In the genomic region with DNA sequence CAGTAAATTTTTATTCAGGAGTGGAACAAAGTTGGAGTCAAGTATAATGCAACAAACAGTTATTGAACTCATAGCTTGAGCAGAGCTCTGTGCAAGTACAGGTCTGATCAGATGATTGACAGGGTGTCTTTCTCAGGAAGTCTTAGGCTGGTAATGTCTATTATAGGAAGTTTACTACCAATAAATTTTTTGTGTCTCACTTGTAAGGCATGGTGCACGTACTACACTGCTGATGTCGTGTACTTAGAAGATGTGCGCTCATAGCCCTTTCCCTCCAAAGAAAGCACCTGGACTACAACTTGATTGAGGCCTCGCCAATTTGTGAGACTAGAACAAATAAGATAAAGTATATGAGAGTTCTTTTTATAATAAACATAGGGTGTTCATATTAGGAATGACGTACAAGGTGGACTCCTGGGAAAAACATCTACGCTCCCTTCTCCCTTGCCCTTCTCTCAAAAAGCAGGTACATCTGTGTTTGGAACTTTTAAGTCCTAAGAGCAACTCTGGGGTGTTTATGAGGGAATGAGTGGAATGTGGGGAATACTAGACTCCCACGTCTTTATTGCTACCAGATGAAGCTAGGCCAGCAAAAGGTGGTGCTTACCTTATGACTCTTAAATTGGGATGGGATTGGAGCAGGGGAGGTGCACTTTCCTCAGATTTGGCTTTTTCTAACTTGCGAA, we compare ENCODE assay signal across 9 cellular contexts. TPM values are rescaled to one million over a fixed set of nuclear protein-coding genes. Genes with fewer than 3 reads are reported as not detected.
A peak's percentile ranks its signal among the peaks of the same experiment; 100 is the strongest.
DNase-seq lines count a peak whose midpoint lies in the region; ATAC-seq and TF ChIP-seq lines count a peak whose summit lies in the region.
"Had no signal": no experiment of that assay in that cellular context is flagged by ENCODE, and none has a peak within 500 bp of the region (broad histone marks: within the 10 kb centered on the region; RNA-seq: fewer than 3 reads in every experiment).

No MANE protein-coding gene starts in this region.

- H2BK120ac ChIP-seq in neuronal stem cell (ENCODE audit: low read depth, low read length) = no peak overlapping the region

- POLR2A ChIA-PET in Panc1 (lab: Charles Lee) = no interaction called here

- no peak overlapping the region for H2AK5ac ChIP-seq in neuronal stem cell (ENCODE audit: low read depth, low read length)

- peaks cover 5% of the 10 kb centered on the region for H3K36me3 ChIP-seq in GM06990 (ENCODE audit: control insufficient read depth, insufficient read depth, low read length)
- peaks cover 44% of the 10 kb centered on the region for H3K36me3 ChIP-seq in Panc1 (ENCODE audit: control insufficient read depth, insufficient read depth, low read length)
- no peaks in the 10 kb centered on the region for H3K36me3 ChIP-seq in parathyroid adenoma (ENCODE audit: control insufficient read depth, insufficient read depth, low read length)
- peaks cover 9 to 63% of the 10 kb centered on the region in 2 donors for H3K36me3 ChIP-seq in neuronal stem cell (replicated peaks in 1 of 2; ENCODE audit: control insufficient read depth in 2 of 2, insufficient read depth in 2 of 2, low read length in 2 of 2)

- H2BK5ac ChIP-seq in neuronal stem cell (ENCODE audit: low read length) = no peak overlapping the region

- no peak for TF ChIP-seq CTCF in GM06990 (IDR thresholded peaks at IDR 0.05; ENCODE audit: insufficient read depth, low read length, poor library complexity, severe bottlenecking)
- no peak for TF ChIP-seq CTCF in Panc1 (IDR thresholded peaks at IDR 0.05)
- TF ChIP-seq CTCF in parathyroid adenoma (IDR thresholded peaks at IDR 0.05) = no peak

- in situ Hi-C loops in Panc1 (cut with HindIII; ENCODE audit: low pct_unique_long_range_greater_than_20kb, low sequenced_read_pairs) = no loop called here

- no peak overlapping the region for H3K14ac ChIP-seq in neuronal stem cell (ENCODE audit: low read length)

- peak overlapping the region; percentile 84 for H3K4me2 ChIP-seq in parathyroid adenoma (ENCODE audit: low read length)
- H3K4me2 ChIP-seq in neuronal stem cell (ENCODE audit: insufficient read depth, low read length, poor library complexity, severe bottlenecking) = no peak overlapping the region

- BruUV-seq in Panc1 (replicated peaks; lab: Mats Ljungman, UMichigan) = no TSS peak

- H4K91ac ChIP-seq in neuronal stem cell (ENCODE audit: low read depth, low read length, poor library complexity) = no peak overlapping the region

- no peak overlapping the region for H2BK12ac ChIP-seq in neuronal stem cell (ENCODE audit: low read length)

- H2AFZ ChIP-seq in parathyroid adenoma (no peak overlapping the region), neuronal stem cell (ENCODE audit: low read length) (no peak overlapping the region)

- no peak overlapping the region for H3K18ac ChIP-seq in neuronal stem cell (ENCODE audit: low read length)

- no peak for ATAC-seq in Panc1

- H3K27ac ChIP-seq in Panc1 (ENCODE audit: low read length) = peak overlapping the region; percentile 90
- H3K27ac ChIP-seq in epithelial cell of prostate = peak overlapping the region; percentile 81
- H3K27ac ChIP-seq in parathyroid adenoma = no peak overlapping the region
- no peak overlapping the region for H3K27ac ChIP-seq in neuronal stem cell (replicated peaks; ENCODE audit: low read length)
- no peak overlapping the region for H3K27ac ChIP-seq in substantia nigra (ENCODE audit: low read depth, low read length, poor library complexity, severe bottlenecking)

- H3K27me3 ChIP-seq in GM06990 (replicated peaks; ENCODE audit: control insufficient read depth, insufficient read depth, low read length) = no peaks in the 10 kb centered on the region
- H3K27me3 ChIP-seq in Panc1 (ENCODE audit: control insufficient read depth, insufficient read depth, low read length) = no peaks in the 10 kb centered on the region
- no peaks in the 10 kb centered on the region for H3K27me3 ChIP-seq in parathyroid adenoma (ENCODE audit: control insufficient read depth, insufficient read depth, low read length)
- H3K27me3 ChIP-seq in neuronal stem cell (ENCODE audit: control insufficient read depth in 3 of 3, insufficient read depth in 3 of 3, low read depth in 1 of 3, low read length in 3 of 3) = no peaks in the 10 kb centered on the region

- no peak overlapping the region for H2BK15ac ChIP-seq in neuronal stem cell (ENCODE audit: low read length)

- H4K8ac ChIP-seq in neuronal stem cell (ENCODE audit: low read depth, low read length) = no peak overlapping the region

- no peaks in the 10 kb centered on the region for H3K9me3 ChIP-seq in Panc1 (ENCODE audit: control insufficient read depth, insufficient read depth, low read depth, low read length)
- H3K9me3 ChIP-seq in parathyroid adenoma (ENCODE audit: control insufficient read depth, low read length) = no peaks in the 10 kb centered on the region
- H3K9me3 ChIP-seq in neuronal stem cell (replicated peaks in 1 of 2; ENCODE audit: control insufficient read depth in 2 of 2, insufficient read depth in 1 of 2, low read depth in 1 of 2, low read length in 2 of 2) = no peaks in the 10 kb centered on the region

- CTCF ChIA-PET in Panc1 (lab: Charles Lee) = no interaction called here

- H3K4me3 ChIP-seq in GM06990 (replicated peaks; ENCODE audit: low read depth, low read length) = peak overlapping the region; percentile 90
- H3K4me3 ChIP-seq in Panc1 (ENCODE audit: low read depth in 2 of 2, low read length in 2 of 2) = peak overlapping the region; percentile 78 to 100
- peak overlapping the region; percentile 97 for H3K4me3 ChIP-seq in parathyroid adenoma (ENCODE audit: low read depth, low read length)
- peak overlapping the region in 1 of 2 donors; percentile 86 for H3K4me3 ChIP-seq in neuronal stem cell (ENCODE audit: low read length in 2 of 2)

- no peak overlapping the region for H3K23ac ChIP-seq in neuronal stem cell (ENCODE audit: low read depth, low read length, poor library complexity)

- intact Hi-C loops in Panc1 (cut with micrococcal nuclease; ENCODE audit: unreplicated experiment) = no loop called here

- no peak overlapping the region for H3K4ac ChIP-seq in neuronal stem cell (ENCODE audit: low read length)

- no peak overlapping the region for H3K9ac ChIP-seq in parathyroid adenoma
- H3K9ac ChIP-seq in neuronal stem cell (ENCODE audit: low read depth, low read length, poor library complexity) = no peak overlapping the region

- DNase-seq in GM06990 (ENCODE audit: extremely low read depth, insufficient read length) = no peak
- DNase-seq in Panc1 (ENCODE audit: low read depth, low spot score) = no peak
- no peak for DNase-seq in epithelial cell of prostate (ENCODE audit: low read depth, low spot score)
- DNase-seq in NCI-H1436 (lab: John Stamatoyannopoulos, UW) = no peak
- no peak for DNase-seq in neuronal stem cell (ENCODE audit: low spot score)
- DNase-seq in hepatic stellate cell (ENCODE audit: low spot score) = no peak
- no peak for DNase-seq in substantia nigra (lab: John Stamatoyannopoulos, UW)
- DNase-seq: NK-92 treated with Interleukin-12 subunit alpha and Interleukin-12 subunit beta, amount 100 ng/mL, for 24 hours had no signal

- peaks cover 12% of the 10 kb centered on the region for H3K4me1 ChIP-seq in Panc1 (ENCODE audit: control insufficient read depth, insufficient read depth, low read length)
- H3K4me1 ChIP-seq in parathyroid adenoma = peaks cover 5% of the 10 kb centered on the region
- H3K4me1 ChIP-seq in neuronal stem cell (ENCODE audit: control insufficient read depth in 2 of 2, insufficient read depth in 1 of 2, low read depth in 1 of 2, low read length in 2 of 2) = peaks cover 2 to 8% of the 10 kb centered on the region in 2 donors

- no CpG with 5 or more reads among the region's 8 CpGs for WGBS in neuronal stem cell (ENCODE audit: extremely low coverage in 2 of 2, insufficient read length in 2 of 2, insufficient replicate concordance in 1 of 2), 2 donors

- peaks cover 5% of the 10 kb centered on the region for H3K79me1 ChIP-seq in neuronal stem cell (ENCODE audit: low read depth, low read length)

- H3K79me2 ChIP-seq in parathyroid adenoma = peaks cover 32% of the 10 kb centered on the region

RNA-seq across cellular contexts. Expression of a gene that starts 1.5 kb away (rescaled TPM):
- 23.0 TPM for total RNA-seq in Panc1 (2021; ENCODE audit: unreplicated experiment)
- polyA plus RNA-seq in Panc1 (2012; ENCODE audit: insufficient read length) = 13.7 TPM
- polyA plus RNA-seq in neuronal stem cell (2013, experiment 1 of 2) = 13.9 TPM
- polyA plus RNA-seq in neuronal stem cell (2013, experiment 2 of 2) = 13.5 TPM

RNA-seq across cellular contexts. Expression of a gene that starts 1.6 kb away (rescaled TPM):
- total RNA-seq in Panc1 (2021; ENCODE audit: unreplicated experiment) = 26.4 TPM
- 12.4 TPM for polyA plus RNA-seq in Panc1 (2012; ENCODE audit: insufficient read length)
- 36.6 TPM for polyA plus RNA-seq in neuronal stem cell (2013, experiment 1 of 2)
- polyA plus RNA-seq in neuronal stem cell (2013, experiment 2 of 2) = 39.5 TPM

Comparison
In these comparisons a context has a peak if more than half of its experiments do, and no peak if none do; other contexts are left out.
1. H3K27ac ChIP-seq: peak in Panc1 (single experiment) and epithelial cell of prostate (single experiment); none in parathyroid adenoma (single experiment), neuronal stem cell (single experiment) and substantia nigra (single experiment).